In the genomic region with DNA sequence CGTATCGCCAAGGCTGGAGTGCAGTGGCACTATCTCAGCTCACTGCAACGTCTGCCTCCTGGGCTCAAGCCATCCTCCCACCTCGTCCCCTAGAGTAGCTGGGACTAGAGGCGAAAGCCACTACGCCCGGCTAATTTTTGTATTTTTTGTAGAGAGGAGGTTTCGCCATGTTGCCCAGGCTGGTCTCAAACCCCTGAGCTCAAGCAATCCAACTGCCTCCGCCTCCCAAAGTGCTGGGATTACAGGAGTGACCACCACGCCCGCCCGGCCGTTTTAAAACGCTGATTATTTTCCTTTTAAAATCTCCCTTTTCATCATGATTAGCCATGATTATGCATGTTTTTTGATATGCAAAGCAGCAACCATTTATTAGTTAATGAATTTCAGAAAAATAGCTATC, we compare ENCODE assay signal across 9 cellular contexts. TPM values are rescaled to one million over a fixed set of nuclear protein-coding genes. Genes with fewer than 3 reads are reported as not detected.
A peak's percentile ranks its signal among the peaks of the same experiment; 100 is the strongest.
DNase-seq lines count a peak whose midpoint lies in the region; ATAC-seq, FAIRE-seq and TF ChIP-seq lines count a peak whose summit lies in the region.
"Had no signal": no experiment of that assay in that cellular context is flagged by ENCODE, and none has a peak within 500 bp of the region (broad histone marks: within the 10 kb centered on the region; RNA-seq: fewer than 3 reads in every experiment).

No MANE protein-coding gene starts in this region.

- peak overlapping the region; percentile 72 for H3K4me3 Mint-ChIP-seq in activated naive CD8-positive, alpha-beta T cell

- 73% methylated on average over 14 of the region's 14 CpGs for WGBS in A549 (ENCODE audit: missing lambda C conversion rate)

- no peak for TF ChIP-seq RAD21 in A549 (conservative IDR thresholded peaks at IDR 0.05 in 1 of 2, IDR thresholded peaks at IDR 0.05 in 1 of 2)

- ATAC-seq in A549 (no peak), left lung (no peak), GM21717 (IDR thresholded peaks at IDR 0.05; ENCODE audit: unreplicated experiment) (no peak), GM19397 (IDR thresholded peaks at IDR 0.05; ENCODE audit: unreplicated experiment) (no peak)

- POLR2A ChIA-PET in A549 (lab: Yijun Ruan, JAX) = no interaction called here

- H3K4me1 ChIP-seq in A549 = peaks cover 11% of the 10 kb centered on the region; the same call in 2 of the 3 replicates
- H3K4me1 ChIP-seq in ES-I3 (ENCODE audit: insufficient read depth, low read length) = peaks cover 6% of the 10 kb centered on the region; the same call in 1 of the 2 replicates
- H3K4me1 ChIP-seq in left lung = peaks cover 0 to 29% of the 10 kb centered on the region in 2 donors

- H3K4me1 Mint-ChIP-seq in activated naive CD8-positive, alpha-beta T cell (ENCODE audit: low read depth) = peaks cover 44% of the 10 kb centered on the region

- peak overlapping the region; percentile 100; the same call in 1 of the 2 replicates for H3K9ac ChIP-seq in ES-I3 (ENCODE audit: low read depth, low read length)

- H3K9me3 ChIP-seq in A549 (no peaks in the 10 kb centered on the region), ES-I3 (ENCODE audit: control insufficient read depth, insufficient read depth, low read length) (no peaks in the 10 kb centered on the region), left lung (no peaks in the 10 kb centered on the region)

- H3K27me3 ChIP-seq in left lung = no peaks in the 10 kb centered on the region

- no peak for FAIRE-seq in A549 (lab: Jason Lieb, UNC)

- DNase-seq in A549 (ENCODE audit: low read depth in 1 of 2, low spot score in 1 of 2) = no peak
- DNase-seq in left lung = no peak
- no peak for DNase-seq in NOMO-1 treated with DMSO at 0.1 percent for 48 hours (lab: John Stamatoyannopoulos, UW; ENCODE audit: unreplicated experiment)
- DNase-seq in cerebellar nuclear complex (lab: John Stamatoyannopoulos, UW) = no peak
- DNase-seq: KBM-7 had no signal

- intact Hi-C loops in left lung (cut with DNase I) = loop anchor here in 1 of 2 donors (10.0 kb wide), 1 partner anchor 266 kb away; no protein-coding TSS in a partner anchor

- TF ChIP-seq CTCF in A549 (IDR thresholded peaks at IDR 0.05) = no peak
- TF ChIP-seq CTCF in left lung (IDR thresholded peaks at IDR 0.05) = no peak

- H3K9me3 Mint-ChIP-seq in activated naive CD8-positive, alpha-beta T cell (ENCODE audit: low read depth) = no peaks in the 10 kb centered on the region

- no peak for TF ChIP-seq EP300 in A549 (IDR thresholded peaks at IDR 0.05)

- CTCF ChIA-PET in A549 (lab: Yijun Ruan, JAX) = interaction anchor here (0.6 to 1.7 kb wide), 2 partner anchors 267 to 275 kb away, joined by 3 to 4 read pairs; no protein-coding TSS in a partner anchor

- no peak overlapping the region for H3K27ac Mint-ChIP-seq in activated naive CD8-positive, alpha-beta T cell

- no peaks in the 10 kb centered on the region for H3K27me3 Mint-ChIP-seq in activated naive CD8-positive, alpha-beta T cell

- no peak for TF ChIP-seq POLR2A in A549 (IDR thresholded peaks at IDR 0.05; ENCODE audit: low read length)

- H3K27ac ChIP-seq in A549 (peak overlapping the region in 1 of 2 experiments; percentile 100; a peak in 1 of 6 replicates), left lung (peak overlapping the region; percentile 100)

- H3K4me3 ChIP-seq in A549 = no peak overlapping the region
- H3K4me3 ChIP-seq in left lung = peak overlapping the region in 1 of 2 donors; percentile 61

- H3K36me3 Mint-ChIP-seq in activated naive CD8-positive, alpha-beta T cell = peaks cover 8% of the 10 kb centered on the region

- peaks cover 4% of the 10 kb centered on the region; the same call in 1 of the 2 replicates for H3K36me3 ChIP-seq in ES-I3 (ENCODE audit: insufficient read depth, low read length)
- H3K36me3 ChIP-seq in left lung = peaks cover 0 to 5% of the 10 kb centered on the region in 2 donors

- peak overlapping the region; percentile 77 for H3K4me2 ChIP-seq in A549

TF ChIP-seq in A549, 52 proteins besides CTCF, POLR2A, EP300 and RAD21:
- TF ChIP-seq EHMT2 (IDR thresholded peaks at IDR 0.05; ENCODE audit: low read depth) (no peak), GATA3 (IDR thresholded peaks at IDR 0.05; ENCODE audit: borderline replicate concordance) (no peak), HDAC2 (IDR thresholded peaks at IDR 0.05) (no peak), HOXB5 (CRISPR knock-in tag; IDR thresholded peaks at IDR 0.05) (no peak), CBX8 (IDR thresholded peaks at IDR 0.05) (no peak), FOXS1 (CRISPR knock-in tag; IDR thresholded peaks at IDR 0.05) (no peak), CEBPB (IDR thresholded peaks at IDR 0.05) (no peak), JUNB (IDR thresholded peaks at IDR 0.05) (no peak), RNF2 (IDR thresholded peaks at IDR 0.05; ENCODE audit: borderline replicate concordance, low read depth) (no peak), HOXB13 (CRISPR knock-in tag; IDR thresholded peaks at IDR 0.05; ENCODE audit: low read depth) (no peak), CHD4 (IDR thresholded peaks at IDR 0.05; ENCODE audit: borderline replicate concordance) (no peak)
- TF ChIP-seq, protein P1, sequence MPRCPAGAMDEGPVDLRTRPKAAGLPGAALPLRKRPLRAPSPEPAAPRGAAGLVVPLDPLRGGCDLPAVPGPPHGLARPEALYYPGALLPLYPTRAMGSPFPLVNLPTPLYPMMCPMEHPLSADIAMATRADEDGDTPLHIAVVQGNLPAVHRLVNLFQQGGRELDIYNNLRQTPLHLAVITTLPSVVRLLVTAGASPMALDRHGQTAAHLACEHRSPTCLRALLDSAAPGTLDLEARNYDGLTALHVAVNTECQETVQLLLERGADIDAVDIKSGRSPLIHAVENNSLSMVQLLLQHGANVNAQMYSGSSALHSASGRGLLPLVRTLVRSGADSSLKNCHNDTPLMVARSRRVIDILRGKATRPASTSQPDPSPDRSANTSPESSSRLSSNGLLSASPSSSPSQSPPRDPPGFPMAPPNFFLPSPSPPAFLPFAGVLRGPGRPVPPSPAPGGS (IDR thresholded peaks at IDR 0.05) = no peak
- TF ChIP-seq, protein P2, sequence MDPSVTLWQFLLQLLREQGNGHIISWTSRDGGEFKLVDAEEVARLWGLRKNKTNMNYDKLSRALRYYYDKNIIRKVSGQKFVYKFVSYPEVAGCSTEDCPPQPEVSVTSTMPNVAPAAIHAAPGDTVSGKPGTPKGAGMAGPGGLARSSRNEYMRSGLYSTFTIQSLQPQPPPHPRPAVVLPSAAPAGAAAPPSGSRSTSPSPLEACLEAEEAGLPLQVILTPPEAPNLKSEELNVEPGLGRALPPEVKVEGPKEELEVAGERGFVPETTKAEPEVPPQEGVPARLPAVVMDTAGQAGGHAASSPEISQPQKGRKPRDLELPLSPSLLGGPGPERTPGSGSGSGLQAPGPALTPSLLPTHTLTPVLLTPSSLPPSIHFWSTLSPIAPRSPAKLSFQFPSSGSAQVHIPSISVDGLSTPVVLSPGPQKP (IDR thresholded peaks at IDR 0.05; ENCODE audit: low read depth, low read length) = no peak

RNA-seq across cellular contexts. Expression of a gene that starts 2.2 kb away (rescaled TPM):
- 8.3 and 10.4 TPM in 2 replicates for polyA plus RNA-seq in A549 (2011; rRNA removed)
- polyA plus RNA-seq in A549 (2012; cell fraction: cytosol; rRNA removed) = 0.77 and 0.84 TPM in 2 replicates
- polyA plus RNA-seq in A549 (2012; cell fraction: nucleus; rRNA removed) = 0.58 and 0.89 TPM in 2 replicates
- 2.6 to 3.0 TPM (median 2.7 TPM) in 3 replicates for polyA plus RNA-seq in A549 (2017; fragmentation: RNase III; extraction: RNeasy Plus Mini Kit Qiagen cat#74134 plus additional on column Dnase treatment)
- 6.3 and 6.6 TPM in 2 replicates for polyA minus RNA-seq in A549 (2011; rRNA and poly(A)+ RNA removed)
- 1 to 10 TPM; 5.9 to 6.9 TPM for total RNA-seq in left lung
